ENCODE assay signal across 21 cellular contexts in genomic region chr19:14150770-14151661, GRCh38. TPM values are rescaled to one million over a fixed set of nuclear protein-coding genes. Genes with fewer than 3 reads are reported as not detected.
DNase-seq lines count a peak whose midpoint lies in the region; ATAC-seq and TF ChIP-seq lines count a peak whose summit lies in the region.
"Had no signal": no experiment of that assay in that cellular context is flagged by ENCODE, and none has a peak within 500 bp of the region (broad histone marks: within the 10 kb centered on the region; RNA-seq: fewer than 3 reads in every experiment).

No MANE protein-coding gene starts in this region.

- H3K79me2 ChIP-seq in SK-N-SH (ENCODE audit: insufficient read depth) = no peaks in the 10 kb centered on the region
- H3K79me2 ChIP-seq in neural progenitor cell (ENCODE audit: low read depth) = no peaks in the 10 kb centered on the region

- H3K9me3 ChIP-seq in SK-N-SH (no peaks in the 10 kb centered on the region), neural progenitor cell (ENCODE audit: low read depth) (no peaks in the 10 kb centered on the region), uterus (no peaks in the 10 kb centered on the region)
- H3K9me3 ChIP-seq: mucosa of descending colon, tibial nerve had no signal

- ATAC-seq in SK-N-SH treated with all-trans-retinoic acid at 6 μM for 48 hours (no peak), natural killer cell (no peak), GM21381 (IDR thresholded peaks at IDR 0.05; ENCODE audit: unreplicated experiment) (no peak), HG02870 (IDR thresholded peaks at IDR 0.05; ENCODE audit: unreplicated experiment) (no peak)
- no peak for ATAC-seq in natural killer cell treated with Interleukin-12 subunit alpha and Interleukin-12 subunit beta and Interleukin-15 and Interleukin-18, amount 100 ng/mL, for 72 hours
- ATAC-seq: mucosa of descending colon had no signal

- TF ChIP-seq CTCF in SK-N-SH (IDR thresholded peaks at IDR 0.05) (no peak), natural killer cell (IDR thresholded peaks at IDR 0.05) (no peak), neural progenitor cell (IDR thresholded peaks at IDR 0.05) (no peak), uterus (IDR thresholded peaks at IDR 0.05) (no peak)

- H3K9ac ChIP-seq in SK-N-SH = no peak overlapping the region
- no peak overlapping the region for H3K9ac ChIP-seq in neural progenitor cell

- peaks cover 0 to 23% of the 10 kb centered on the region in 2 experiments; a peak in 1 of 4 replicates for H3K4me1 ChIP-seq in SK-N-SH (ENCODE audit: control insufficient read depth in 1 of 2, insufficient read depth in 2 of 2, low read depth in 1 of 2, low read length in 1 of 2)
- peaks cover 25% of the 10 kb centered on the region for H3K4me1 ChIP-seq in neural progenitor cell
- peaks cover 0 to 17% of the 10 kb centered on the region in 2 donors for H3K4me1 ChIP-seq in uterus

- H2AFZ ChIP-seq in SK-N-SH (ENCODE audit: low read depth) (no peak overlapping the region), neural progenitor cell (replicated peaks) (no peak overlapping the region)

- H3K27ac Mint-ChIP-seq in natural killer cell (peak overlapping the region; percentile 92 to 97), neural progenitor cell (no peak overlapping the region)
- peak overlapping the region in 1 of 2 donors; percentile 98 for H3K27ac Mint-ChIP-seq in natural killer cell treated with Interleukin-12 subunit alpha and Interleukin-12 subunit beta and Interleukin-15 and Interleukin-18, amount 100 ng/mL, for 72 hours

- POLR2A ChIA-PET in SK-N-SH (lab: Yijun Ruan, JAX) = no interaction called here

- H3K27ac ChIP-seq in SK-N-SH (ENCODE audit: low read depth in 2 of 2, low read length in 1 of 2) (no peak overlapping the region), neural progenitor cell (peak overlapping the region; percentile 80), uterus (peak overlapping the region; percentile 71 to 79)
- H3K27ac ChIP-seq: 22Rv1 had no signal

- H3K27me3 Mint-ChIP-seq in natural killer cell (ENCODE audit: low read depth in 2 of 2) (no peaks in the 10 kb centered on the region), neural progenitor cell (ENCODE audit: insufficient read depth, low read depth) (peaks cover 6% of the 10 kb centered on the region)
- H3K27me3 Mint-ChIP-seq in natural killer cell treated with Interleukin-12 subunit alpha and Interleukin-12 subunit beta and Interleukin-15 and Interleukin-18, amount 100 ng/mL, for 72 hours = no peaks in the 10 kb centered on the region

- WGBS in SK-N-SH (ENCODE audit: low lambda C conversion rate) = 96% methylated on average over 22 of the region's 47 CpGs

- H3K9me3 Mint-ChIP-seq in natural killer cell (no peaks in the 10 kb centered on the region), neural progenitor cell (no peaks in the 10 kb centered on the region)
- H3K9me3 Mint-ChIP-seq in natural killer cell treated with Interleukin-12 subunit alpha and Interleukin-12 subunit beta and Interleukin-15 and Interleukin-18, amount 100 ng/mL, for 72 hours = no peaks in the 10 kb centered on the region

- CTCF ChIA-PET in SK-N-SH (lab: Yijun Ruan, JAX) = interaction anchor here (0.6 to 18.9 kb wide), 6 partner anchors 14 to 975 kb away, joined by 3 to 256 read pairs (median 4); partner anchors contain the start of gene ASF1B

- H4K20me1 ChIP-seq in SK-N-SH (ENCODE audit: insufficient read depth) = no peaks in the 10 kb centered on the region
- H4K20me1 ChIP-seq in neural progenitor cell (ENCODE audit: low read depth) = peaks cover 45% of the 10 kb centered on the region

- TF ChIP-seq POLR2A in uterus (IDR thresholded peaks at IDR 0.05) = no peak

- intact Hi-C loops in natural killer cell (cut with micrococcal nuclease) (no loop called here), uterus (cut with DNase I; ENCODE audit: low total_unique reads) (no loop called here)

- no peak overlapping the region for H3K4me3 Mint-ChIP-seq in natural killer cell
- H3K4me3 Mint-ChIP-seq in natural killer cell treated with Interleukin-12 subunit alpha and Interleukin-12 subunit beta and Interleukin-15 and Interleukin-18, amount 100 ng/mL, for 72 hours = no peak overlapping the region
- no peak overlapping the region for H3K4me3 Mint-ChIP-seq in neural progenitor cell

- H3K36me3 Mint-ChIP-seq in natural killer cell = no peaks in the 10 kb centered on the region
- H3K36me3 Mint-ChIP-seq in natural killer cell treated with Interleukin-12 subunit alpha and Interleukin-12 subunit beta and Interleukin-15 and Interleukin-18, amount 100 ng/mL, for 72 hours = no peaks in the 10 kb centered on the region
- peaks cover 13% of the 10 kb centered on the region for H3K36me3 Mint-ChIP-seq in neural progenitor cell

- H3F3A ChIP-seq in SK-N-SH (replicated peaks; ENCODE audit: insufficient read depth) (no peaks in the 10 kb centered on the region), neural progenitor cell (ENCODE audit: low read depth) (peaks cover 29% of the 10 kb centered on the region)

- DNase-seq in SK-N-SH = peak; percentile 37
- no peak for DNase-seq in natural killer cell
- no peak for DNase-seq in natural killer cell treated with Interleukin-12 subunit alpha and Interleukin-12 subunit beta and Interleukin-15 and Interleukin-18, amount 100 ng/mL, for 72 hours (ENCODE audit: low spot score)
- no peak for DNase-seq in neural progenitor cell (ENCODE audit: low spot score)
- no peak for DNase-seq in uterus
- DNase-seq: activated CD4-positive, CD25-positive, alpha-beta regulatory T cell treated with anti-CD3 and anti-CD28 coated beads, Interleukin-2, amount 50 U/mL, for 72 hours; activated T-cell treated with anti-CD3 and anti-CD28 coated beads for 4 hours; DMS153; hippocampal formation; kidney; mucosa of descending colon; NCI-H1694 treated with DMSO at 0.1 percent for 48 hours; stimulated activated CD4-positive, alpha-beta T cell treated with anti-CD3 and anti-CD28 coated beads, Interleukin-4, amount 100 ng/mL, for 4 hours; stimulated activated CD8-positive, alpha-beta memory T cell treated with anti-CD3 and anti-CD28 coated beads, Interleukin-4, amount 100 ng/mL, for 48 hours; T-helper 9 cell had no signal

- no peak for TF ChIP-seq EP300 in SK-N-SH (IDR thresholded peaks at IDR 0.05; ENCODE audit: borderline replicate concordance in 1 of 2, low read depth in 1 of 2, low read length in 1 of 2)

- peaks cover 0 to 20% of the 10 kb centered on the region in 2 experiments for H3K36me3 ChIP-seq in SK-N-SH (replicated peaks in 1 of 2; ENCODE audit: control insufficient read depth in 1 of 2, insufficient read depth in 2 of 2, low read length in 1 of 2)
- no peaks in the 10 kb centered on the region for H3K36me3 ChIP-seq in neural progenitor cell
- no peaks in the 10 kb centered on the region for H3K36me3 ChIP-seq in uterus

- H3K4me2 ChIP-seq in SK-N-SH = no peak overlapping the region
- no peak overlapping the region for H3K4me2 ChIP-seq in neural progenitor cell

- H3K27me3 ChIP-seq in SK-N-SH (ENCODE audit: insufficient read depth) = no peaks in the 10 kb centered on the region
- H3K27me3 ChIP-seq in neural progenitor cell = no peaks in the 10 kb centered on the region
- no peaks in the 10 kb centered on the region for H3K27me3 ChIP-seq in uterus
- H3K27me3 ChIP-seq: cardiac muscle cell, tibial nerve had no signal

- peaks cover 23 to 27% of the 10 kb centered on the region in 2 donors for H3K4me1 Mint-ChIP-seq in natural killer cell
- peaks cover 21 to 23% of the 10 kb centered on the region in 2 donors for H3K4me1 Mint-ChIP-seq in natural killer cell treated with Interleukin-12 subunit alpha and Interleukin-12 subunit beta and Interleukin-15 and Interleukin-18, amount 100 ng/mL, for 72 hours (ENCODE audit: low read depth in 2 of 2)
- peaks cover 19% of the 10 kb centered on the region for H3K4me1 Mint-ChIP-seq in neural progenitor cell

- H3K4me3 ChIP-seq in SK-N-SH (ENCODE audit: low read depth in 2 of 2, low read length in 1 of 2) = no peak overlapping the region
- no peak overlapping the region for H3K4me3 ChIP-seq in neural progenitor cell
- no peak overlapping the region for H3K4me3 ChIP-seq in uterus
- H3K4me3 ChIP-seq: cardiac muscle cell, mucosa of descending colon, tibial nerve had no signal

- no peak for TF ChIP-seq RAD21 in SK-N-SH (IDR thresholded peaks at IDR 0.05; ENCODE audit: low read length)

- H3K9me2 ChIP-seq in SK-N-SH = no peaks in the 10 kb centered on the region

TF ChIP-seq in SK-N-SH, 30 proteins besides CTCF, POLR2A, EP300 and RAD21:
- no peak for TF ChIP-seq YY1 (IDR thresholded peaks at IDR 0.05; ENCODE audit: low read depth)
- no peak for TF ChIP-seq FOXM1 (IDR thresholded peaks at IDR 0.05; ENCODE audit: low read depth)
- no peak for TF ChIP-seq TAF1 (IDR thresholded peaks at IDR 0.05; ENCODE audit: borderline replicate concordance, low read depth, low read length)
TF ChIP-seq in SK-N-SH: peak in this region for 0.

TF ChIP-seq in SK-N-SH treated with all-trans-retinoic acid at 6 μM for 48 hours, 23 proteins besides CTCF, POLR2A, EP300 and RAD21 (continues in another document):
- TF ChIP-seq ZNF565 (CRISPR knock-in tag; conservative IDR thresholded peaks at IDR 0.05; ENCODE audit: low read depth) (no peak), BACH2 (CRISPR knock-in tag; IDR thresholded peaks at IDR 0.05; ENCODE audit: borderline replicate concordance) (no peak)

RNA-seq across cellular contexts. Expression of gene ASF1B, which starts 14.6 kb away (rescaled TPM):
- 17.8 and 19.0 TPM in 2 replicates for polyA plus RNA-seq in SK-N-SH (2012; rRNA removed)
- 12.3 and 20.2 TPM in 2 replicates for polyA plus RNA-seq in SK-N-SH (2012; cell fraction: cytosol; rRNA removed)
- polyA plus RNA-seq in SK-N-SH (2012; cell fraction: nucleus; rRNA removed) = 9.1 and 10.0 TPM in 2 replicates
- total RNA-seq in natural killer cell (1 to 10 TPM; 4.5 to 5.5 (median 4.8) TPM), neural progenitor cell (ENCODE audit: low replicate concordance) (16.4 and 38.8 TPM in 2 replicates), uterus (10 to 100 TPM in 1 of 4 donors, not detected in 3; 16.7 TPM)
- total RNA-seq in natural killer cell treated with Interleukin-12 subunit alpha and Interleukin-12 subunit beta and Interleukin-15 and Interleukin-18, amount 100 ng/mL, for 72 hours = 10 to 100 TPM; 48.2 to 89.3 TPM

RNA-seq across cellular contexts. Expression of gene PRKACA, which starts 33.5 kb away (rescaled TPM):
- polyA plus RNA-seq in SK-N-SH (2012; rRNA removed) = 17.2 and 48.4 TPM in 2 replicates
- polyA plus RNA-seq in SK-N-SH (2012; cell fraction: cytosol; rRNA removed) = 33.8 and 53.4 TPM in 2 replicates
- 32.5 and 44.9 TPM in 2 replicates for polyA plus RNA-seq in SK-N-SH (2012; cell fraction: nucleus; rRNA removed)
- total RNA-seq in natural killer cell (10 to 100 TPM; 68.6 to 71.8 (median 69.3) TPM), neural progenitor cell (ENCODE audit: low replicate concordance) (22.2 and 31.8 TPM in 2 replicates), uterus (100 to 1,000 TPM in 1 of 4 donors, 10 to 100 TPM in 2, 1 to 10 TPM in 1; 4.9 to 135 (median 74.2) TPM)
- total RNA-seq in natural killer cell treated with Interleukin-12 subunit alpha and Interleukin-12 subunit beta and Interleukin-15 and Interleukin-18, amount 100 ng/mL, for 72 hours = 10 to 100 TPM; 61.6 to 80.0 TPM

RNA-seq across cellular contexts. Expression of gene ADGRL1, which starts 55.0 kb away (rescaled TPM):
- polyA plus RNA-seq in SK-N-SH (2012; rRNA removed) = 13.4 TPM in 2 replicates
- 4.6 and 7.8 TPM in 2 replicates for polyA plus RNA-seq in SK-N-SH (2012; cell fraction: cytosol; rRNA removed)
- 30.2 and 34.8 TPM in 2 replicates for polyA plus RNA-seq in SK-N-SH (2012; cell fraction: nucleus; rRNA removed)
- total RNA-seq in natural killer cell (10 to 100 TPM; 47.3 to 54.3 (median 52.7) TPM), neural progenitor cell (ENCODE audit: low replicate concordance) (13.3 and 59.0 TPM in 2 replicates), uterus (10 to 100 TPM in 2 of 4 donors, 1 to 10 TPM in 2; 2.4 to 64.0 (median 20.7) TPM)
- total RNA-seq in natural killer cell treated with Interleukin-12 subunit alpha and Interleukin-12 subunit beta and Interleukin-15 and Interleukin-18, amount 100 ng/mL, for 72 hours = 1 to 10 TPM; 6.5 to 8.2 TPM

Comparison
In these comparisons a context has a peak if more than half of its experiments do, and no peak if none do; other contexts are left out.
1. H3K27ac ChIP-seq: peak in neural progenitor cell (single experiment) and uterus (2 of 2); none in SK-N-SH (0 of 2).